Comparison of ENCODE assay signal across 1 cellular context in the genomic region with DNA sequence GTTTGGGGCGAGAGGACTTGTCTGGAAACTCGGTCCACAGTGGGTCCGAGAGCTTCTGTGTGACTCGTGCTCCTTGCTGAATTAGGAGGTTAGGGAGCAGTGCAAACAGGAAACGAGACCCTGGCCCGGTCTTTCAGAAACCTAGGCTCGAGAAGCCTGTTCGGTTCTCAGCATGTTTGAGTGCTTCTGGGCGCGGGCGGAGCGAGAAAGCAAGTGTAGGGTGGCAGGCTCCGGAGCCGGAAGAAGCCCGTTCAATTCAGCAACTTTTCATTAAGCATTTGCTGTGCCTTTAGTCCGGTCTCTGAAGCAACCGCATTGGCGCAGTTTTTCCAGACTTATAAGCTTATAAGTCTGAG.
TF ChIP-seq lines count a peak whose summit lies in the region.

No MANE protein-coding gene starts in this region.

TF ChIP-seq in GM23338, 12 proteins besides CTCF, POLR2A, EP300 and RAD21 (continued from another document):
- TF ChIP-seq, protein P1, sequence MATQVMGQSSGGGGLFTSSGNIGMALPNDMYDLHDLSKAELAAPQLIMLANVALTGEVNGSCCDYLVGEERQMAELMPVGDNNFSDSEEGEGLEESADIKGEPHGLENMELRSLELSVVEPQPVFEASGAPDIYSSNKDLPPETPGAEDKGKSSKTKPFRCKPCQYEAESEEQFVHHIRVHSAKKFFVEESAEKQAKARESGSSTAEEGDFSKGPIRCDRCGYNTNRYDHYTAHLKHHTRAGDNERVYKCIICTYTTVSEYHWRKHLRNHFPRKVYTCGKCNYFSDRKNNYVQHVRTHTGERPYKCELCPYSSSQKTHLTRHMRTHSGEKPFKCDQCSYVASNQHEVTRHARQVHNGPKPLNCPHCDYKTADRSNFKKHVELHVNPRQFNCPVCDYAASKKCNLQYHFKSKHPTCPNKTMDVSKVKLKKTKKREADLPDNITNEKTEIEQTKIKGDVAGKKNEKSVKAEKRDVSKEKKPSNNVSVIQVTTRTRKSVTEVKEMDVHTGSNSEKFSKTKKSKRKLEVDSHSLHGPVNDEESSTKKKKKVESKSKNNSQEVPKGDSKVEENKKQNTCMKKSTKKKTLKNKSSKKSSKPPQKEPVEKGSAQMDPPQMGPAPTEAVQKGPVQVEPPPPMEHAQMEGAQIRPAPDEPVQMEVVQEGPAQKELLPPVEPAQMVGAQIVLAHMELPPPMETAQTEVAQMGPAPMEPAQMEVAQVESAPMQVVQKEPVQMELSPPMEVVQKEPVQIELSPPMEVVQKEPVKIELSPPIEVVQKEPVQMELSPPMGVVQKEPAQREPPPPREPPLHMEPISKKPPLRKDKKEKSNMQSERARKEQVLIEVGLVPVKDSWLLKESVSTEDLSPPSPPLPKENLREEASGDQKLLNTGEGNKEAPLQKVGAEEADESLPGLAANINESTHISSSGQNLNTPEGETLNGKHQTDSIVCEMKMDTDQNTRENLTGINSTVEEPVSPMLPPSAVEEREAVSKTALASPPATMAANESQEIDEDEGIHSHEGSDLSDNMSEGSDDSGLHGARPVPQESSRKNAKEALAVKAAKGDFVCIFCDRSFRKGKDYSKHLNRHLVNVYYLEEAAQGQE (IDR thresholded peaks at IDR 0.05; ENCODE audit: unreplicated experiment), result no peak
- no peak for TF ChIP-seq ZNF331 (CRISPR knock-in tag; IDR thresholded peaks at IDR 0.05; ENCODE audit: low read depth)
- TF ChIP-seq POLR2AphosphoS5 (IDR thresholded peaks at IDR 0.05; ENCODE audit: low read depth), result no peak
- TF ChIP-seq, protein P2, sequence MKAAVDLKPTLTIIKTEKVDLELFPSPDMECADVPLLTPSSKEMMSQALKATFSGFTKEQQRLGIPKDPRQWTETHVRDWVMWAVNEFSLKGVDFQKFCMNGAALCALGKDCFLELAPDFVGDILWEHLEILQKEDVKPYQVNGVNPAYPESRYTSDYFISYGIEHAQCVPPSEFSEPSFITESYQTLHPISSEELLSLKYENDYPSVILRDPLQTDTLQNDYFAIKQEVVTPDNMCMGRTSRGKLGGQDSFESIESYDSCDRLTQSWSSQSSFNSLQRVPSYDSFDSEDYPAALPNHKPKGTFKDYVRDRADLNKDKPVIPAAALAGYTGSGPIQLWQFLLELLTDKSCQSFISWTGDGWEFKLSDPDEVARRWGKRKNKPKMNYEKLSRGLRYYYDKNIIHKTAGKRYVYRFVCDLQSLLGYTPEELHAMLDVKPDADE (IDR thresholded peaks at IDR 0.05), result no peak
